Comparison of ENCODE assay signal across 12 cellular contexts in the genomic region with DNA sequence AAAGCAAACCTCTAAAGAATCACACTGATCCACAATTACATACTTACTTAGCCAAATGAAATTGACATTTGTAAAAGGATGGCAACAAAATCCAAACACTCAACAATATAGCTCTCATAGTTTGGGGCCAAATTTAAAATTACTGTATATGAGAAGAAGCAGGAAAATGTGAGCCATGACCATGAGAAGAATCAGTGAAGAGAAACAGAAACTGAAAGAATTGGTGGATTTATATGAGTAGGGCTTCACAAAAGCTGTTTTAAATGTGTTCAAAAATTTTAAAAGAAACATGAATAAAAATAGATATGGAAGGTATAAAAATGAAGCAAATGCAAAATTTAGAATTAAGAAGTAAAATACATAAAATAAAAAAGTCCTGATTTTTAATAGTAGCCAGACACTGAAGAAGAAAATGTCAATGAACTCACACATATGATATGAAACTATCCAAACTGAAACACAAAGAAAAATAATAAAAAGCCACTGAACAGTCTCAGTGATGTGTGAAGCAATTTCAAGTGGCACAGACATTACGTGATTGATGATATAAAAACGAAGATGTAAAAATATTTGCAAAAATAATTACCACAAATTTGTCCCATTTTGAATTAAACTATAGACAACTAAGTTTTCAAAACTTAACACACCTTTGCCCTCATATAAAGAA.
"Had no signal": no experiment of that assay in that cellular context is flagged by ENCODE, and none has a peak within 500 bp of the region (broad histone marks: within the 10 kb centered on the region; RNA-seq: fewer than 3 reads in every experiment).

No MANE protein-coding gene starts in this region.

- DNase-seq: activated CD4-positive, alpha-beta T cell treated with anti-CD3 and anti-CD28 coated beads for 48 hours; activated CD8-positive, alpha-beta memory T cell treated with anti-CD3 and anti-CD28 coated beads for 24 hours; activated naive CD4-positive, alpha-beta T cell; aorta; effector memory CD8-positive, alpha-beta T cell; foreskin keratinocyte; left ventricle myocardium inferior; naive thymus-derived CD4-positive, alpha-beta T cell; stimulated activated CD4-positive, alpha-beta T cell treated with anti-CD3 and anti-CD28 coated beads, Interleukin-4, amount 100 ng/mL, for 1 hour; stimulated activated naive B cell treated with anti-CD40 and anti-IgM and Interleukin-4, amounts not matched to agents 10 μg/mL and 1 μg/mL and 100 μg/mL, for 72 hours; thyroid gland; uterus had no signal

- H3K4me3 Mint-ChIP-seq: effector memory CD8-positive, alpha-beta T cell; naive thymus-derived CD4-positive, alpha-beta T cell; stimulated activated naive B cell treated with anti-CD40 and anti-IgM and Interleukin-4, amounts not matched to agents 10 μg/mL and 1 μg/mL and 100 μg/mL, for 72 hours had no signal

- H3K4me1 Mint-ChIP-seq: naive thymus-derived CD4-positive, alpha-beta T cell; stimulated activated naive B cell treated with anti-CD40 and anti-IgM and Interleukin-4, amounts not matched to agents 10 μg/mL and 1 μg/mL and 100 μg/mL, for 72 hours had no signal

- H3K27me3 Mint-ChIP-seq: effector memory CD8-positive, alpha-beta T cell; naive thymus-derived CD4-positive, alpha-beta T cell; stimulated activated naive B cell treated with anti-CD40 and anti-IgM and Interleukin-4, amounts not matched to agents 10 μg/mL and 1 μg/mL and 100 μg/mL, for 72 hours had no signal

- H3K27ac Mint-ChIP-seq: effector memory CD8-positive, alpha-beta T cell; naive thymus-derived CD4-positive, alpha-beta T cell; stimulated activated naive B cell treated with anti-CD40 and anti-IgM and Interleukin-4, amounts not matched to agents 10 μg/mL and 1 μg/mL and 100 μg/mL, for 72 hours had no signal

- H3K36me3 Mint-ChIP-seq: stimulated activated naive B cell treated with anti-CD40 and anti-IgM and Interleukin-4, amounts not matched to agents 10 μg/mL and 1 μg/mL and 100 μg/mL, for 72 hours had no signal

- ATAC-seq: effector memory CD8-positive, alpha-beta T cell; foreskin keratinocyte; naive thymus-derived CD4-positive, alpha-beta T cell; stimulated activated naive B cell treated with anti-CD40 and anti-IgM and Interleukin-4, amounts not matched to agents 10 μg/mL and 1 μg/mL and 100 μg/mL, for 72 hours had no signal
